9 cellular contexts compared by ENCODE assay signal in genomic region chr1:176440176-176440575, GRCh38. TPM values are rescaled to one million over a fixed set of nuclear protein-coding genes. Genes with fewer than 3 reads are reported as not detected.
"Had no signal": no experiment of that assay in that cellular context is flagged by ENCODE, and none has a peak within 500 bp of the region (broad histone marks: within the 10 kb centered on the region; RNA-seq: fewer than 3 reads in every experiment).

No MANE protein-coding gene starts in this region.

- FAIRE-seq: G401.6, GM12878, GM12891, GM12892, GM18507, GM19239 had no signal

- H3K4me3 ChIP-seq: GM12878 had no signal

- ATAC-seq: GM12878 had no signal

- DNase-seq: GDM1, GF-D8 had no signal

RNA-seq across cellular contexts. Expression of gene PAPPA2, which starts 22.8 kb away (rescaled TPM):
- total RNA-seq: G401, GM12878 had no signal
